ENCODE assay signal across 18 cellular contexts in the genomic region with DNA sequence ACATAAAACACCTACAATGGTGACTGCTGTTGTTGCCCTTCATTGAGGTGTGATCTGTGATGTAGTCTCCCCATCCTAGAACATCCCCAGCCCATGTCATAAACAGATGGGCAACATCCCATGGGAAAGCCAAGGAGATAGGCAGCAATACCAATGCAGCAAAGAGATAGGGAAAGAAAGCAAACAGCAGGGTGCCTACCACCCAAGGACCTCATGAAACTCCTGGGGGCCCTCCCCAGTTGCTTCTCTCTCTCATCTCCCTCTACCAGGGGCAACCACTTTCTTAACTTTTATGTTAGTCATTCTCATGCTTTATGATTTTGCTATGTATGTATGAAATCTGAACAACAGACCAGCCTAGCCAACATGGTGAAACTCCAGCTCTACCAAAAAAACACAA. TPM values are rescaled to one million over a fixed set of nuclear protein-coding genes. Genes with fewer than 3 reads are reported as not detected.
A peak's percentile ranks its signal among the peaks of the same experiment; 100 is the strongest.
DNase-seq lines count a peak whose midpoint lies in the region; ATAC-seq lines count a peak whose summit lies in the region.
"Had no signal": no experiment of that assay in that cellular context is flagged by ENCODE, and none has a peak within 500 bp of the region (broad histone marks: within the 10 kb centered on the region; RNA-seq: fewer than 3 reads in every experiment).

No MANE protein-coding gene starts in this region.

- H3K27ac Mint-ChIP-seq in activated CD4-positive, alpha-beta T cell treated with anti-CD3 and anti-CD28 coated beads, Interleukin-2, amount 10 ng/mL, durations not matched to agents 24 days and 14 days = peak overlapping the region; percentile 60
- peak overlapping the region; percentile 69 for H3K27ac Mint-ChIP-seq in T-helper 17 cell
- peak overlapping the region; percentile 61 to 96 (median 94) for H3K27ac Mint-ChIP-seq in immature natural killer cell
- H3K27ac Mint-ChIP-seq: GM23338 had no signal

- peaks cover 21% of the 10 kb centered on the region for H3K36me3 Mint-ChIP-seq in activated CD4-positive, alpha-beta T cell treated with anti-CD3 and anti-CD28 coated beads, Interleukin-2, amount 10 ng/mL, durations not matched to agents 24 days and 14 days (ENCODE audit: low read depth)
- H3K36me3 Mint-ChIP-seq in T-helper 17 cell (ENCODE audit: low read depth) = peaks cover 2% of the 10 kb centered on the region
- H3K36me3 Mint-ChIP-seq in immature natural killer cell = peaks cover 0 to 9% (median 8%) of the 10 kb centered on the region in 3 donors

- no peak for DNase-seq in activated CD4-positive, alpha-beta T cell treated with anti-CD3 and anti-CD28 coated beads, Interleukin-2, amount 10 ng/mL, durations not matched to agents 24 days and 14 days
- no peak for DNase-seq in activated CD4-positive, alpha-beta T cell treated with anti-CD3 and anti-CD28 coated beads, Interleukin-2, amount 50 U/mL, for 48 hours
- no peak for DNase-seq in T-helper 17 cell
- DNase-seq in immature natural killer cell = no peak
- no peak for DNase-seq in NCI-H1417 treated with DMSO at 0.1 percent for 48 hours (lab: John Stamatoyannopoulos, UW)
- DNase-seq in NCI-H1092 treated with DMSO at 0.1 percent for 48 hours (lab: John Stamatoyannopoulos, UW) = no peak
- DNase-seq in medulla oblongata (ENCODE audit: extremely low spot score) = no peak
- DNase-seq: C1 segment of cervical spinal cord, Caco-2, DMS153, KG1, NCI-H1694, NCI-H345, NCI-H526 treated with DMSO at 0.1 percent for 48 hours, SHP77 had no signal

- no peaks in the 10 kb centered on the region for H4K20me1 ChIP-seq in BLaER1 treated with 17β-estradiol and CSF1 and Interleukin-3, amounts not matched to agents 10 nM and 100 nM

- ATAC-seq in T-helper 17 cell = no peak
- ATAC-seq: GM23338 had no signal

- intact Hi-C loops in activated CD4-positive, alpha-beta T cell treated with anti-CD3 and anti-CD28 coated beads, Interleukin-2, amount 10 ng/mL, durations not matched to agents 24 days and 14 days (cut with micrococcal nuclease) = no loop called here

- peak overlapping the region; percentile 9 for H3K4me3 Mint-ChIP-seq in activated CD4-positive, alpha-beta T cell treated with anti-CD3 and anti-CD28 coated beads, Interleukin-2, amount 10 ng/mL, durations not matched to agents 24 days and 14 days
- H3K4me3 Mint-ChIP-seq in T-helper 17 cell (peak overlapping the region; percentile 28), immature natural killer cell (peak overlapping the region in 4 of 5 donors; percentile 17 to 72 (median 50))
- H3K4me3 Mint-ChIP-seq: GM23338 had no signal

- no peaks in the 10 kb centered on the region for H3K27me3 ChIP-seq in BLaER1 treated with 17β-estradiol and CSF1 and Interleukin-3, amounts not matched to agents 10 nM and 100 nM

- H3K36me3 ChIP-seq in BLaER1 treated with 17β-estradiol and CSF1 and Interleukin-3, amounts not matched to agents 10 nM and 100 nM = peaks cover 0 to 31% (median 13%) of the 10 kb centered on the region in 11 experiments; a peak in 13 of 22 replicates

- peak overlapping the region in 4 of 10 experiments; percentile 48 to 59 (median 52); a peak in 1 of 20 replicates for H3K4me3 ChIP-seq in BLaER1 treated with 17β-estradiol and CSF1 and Interleukin-3, amounts not matched to agents 10 nM and 100 nM
- H3K4me3 ChIP-seq: GM23338 had no signal

- no peaks in the 10 kb centered on the region for H3K9me3 Mint-ChIP-seq in activated CD4-positive, alpha-beta T cell treated with anti-CD3 and anti-CD28 coated beads, Interleukin-2, amount 10 ng/mL, durations not matched to agents 24 days and 14 days
- H3K9me3 Mint-ChIP-seq in immature natural killer cell = no peaks in the 10 kb centered on the region
- H3K9me3 Mint-ChIP-seq: GM23338 had no signal

- H3K4me2 ChIP-seq in BLaER1 treated with 17β-estradiol and CSF1 and Interleukin-3, amounts not matched to agents 10 nM and 100 nM = peak overlapping the region; percentile 84 to 98 (median 91); a peak in 21 of 22 replicates
- H3K4me2 ChIP-seq: GM23338 had no signal

- H3K4me1 Mint-ChIP-seq in activated CD4-positive, alpha-beta T cell treated with anti-CD3 and anti-CD28 coated beads, Interleukin-2, amount 10 ng/mL, durations not matched to agents 24 days and 14 days = peaks cover 49% of the 10 kb centered on the region
- H3K4me1 Mint-ChIP-seq in T-helper 17 cell (peaks cover 38% of the 10 kb centered on the region), immature natural killer cell (peaks cover 65 to 88% of the 10 kb centered on the region in 2 donors)

- peaks cover 54 to 90% (median 84%) of the 10 kb centered on the region in 10 experiments for H3K4me1 ChIP-seq in BLaER1 treated with 17β-estradiol and CSF1 and Interleukin-3, amounts not matched to agents 10 nM and 100 nM

- no peaks in the 10 kb centered on the region for H3K27me3 Mint-ChIP-seq in activated CD4-positive, alpha-beta T cell treated with anti-CD3 and anti-CD28 coated beads, Interleukin-2, amount 10 ng/mL, durations not matched to agents 24 days and 14 days
- no peaks in the 10 kb centered on the region for H3K27me3 Mint-ChIP-seq in T-helper 17 cell
- peaks cover 0 to under 1% (median 0%) of the 10 kb centered on the region in 3 donors for H3K27me3 Mint-ChIP-seq in immature natural killer cell (ENCODE audit: low read depth in 3 of 3)

- peak overlapping the region in 8 of 11 experiments; percentile 0 to 84 (median 74); a peak in 7 of 22 replicates for H3K9ac ChIP-seq in BLaER1 treated with 17β-estradiol and CSF1 and Interleukin-3, amounts not matched to agents 10 nM and 100 nM

- peaks cover 0 to 7% (median 0%) of the 10 kb centered on the region in 11 experiments; a peak in 6 of 22 replicates for H3K9me3 ChIP-seq in BLaER1 treated with 17β-estradiol and CSF1 and Interleukin-3, amounts not matched to agents 10 nM and 100 nM (replicated peaks in 1 of 11)
- H3K9me3 ChIP-seq in T-helper 17 cell (ENCODE audit: control insufficient read depth, low read length, poor library complexity, severe bottlenecking) = no peaks in the 10 kb centered on the region
- H3K9me3 ChIP-seq: Caco-2 had no signal

- peak overlapping the region in 9 of 11 experiments; percentile 79 to 97 (median 88); a peak in 17 of 22 replicates for H3K27ac ChIP-seq in BLaER1 treated with 17β-estradiol and CSF1 and Interleukin-3, amounts not matched to agents 10 nM and 100 nM

RNA-seq across cellular contexts. Expression of a gene that starts 8.1 kb away (rescaled TPM):
- total RNA-seq in activated CD4-positive, alpha-beta T cell treated with anti-CD3 and anti-CD28 coated beads, Interleukin-2, amount 10 ng/mL, durations not matched to agents 24 days and 14 days = 51.4 and 53.9 TPM in 2 replicates
- 1 to 10 TPM; 6.6 to 9.9 TPM for total RNA-seq in T-helper 17 cell
- 10 to 100 TPM; 17.2 to 39.1 (median 33.0) TPM for polyA plus RNA-seq in immature natural killer cell
- total RNA-seq: A172 had no signal

RNA-seq across cellular contexts. Expression of a gene that starts 11.7 kb away (rescaled TPM):
- total RNA-seq in activated CD4-positive, alpha-beta T cell treated with anti-CD3 and anti-CD28 coated beads, Interleukin-2, amount 10 ng/mL, durations not matched to agents 24 days and 14 days = 197 and 203 TPM in 2 replicates
- 100 to 1,000 TPM; 189 to 224 TPM for total RNA-seq in T-helper 17 cell
- 100 to 1,000 TPM in 1 of 3 donors, 10 to 100 TPM in 2; 42.3 to 105 (median 46.6) TPM for polyA plus RNA-seq in immature natural killer cell

RNA-seq across cellular contexts. Expression of a gene that starts 18.6 kb away (rescaled TPM):
- 59.0 and 62.2 TPM in 2 replicates for total RNA-seq in activated CD4-positive, alpha-beta T cell treated with anti-CD3 and anti-CD28 coated beads, Interleukin-2, amount 10 ng/mL, durations not matched to agents 24 days and 14 days
- total RNA-seq in T-helper 17 cell = 1 to 10 TPM; 1.4 to 3.0 TPM
- 1 to 10 TPM in 2 of 3 donors, not detected in 1; 1.6 to 2.0 TPM for polyA plus RNA-seq in immature natural killer cell

RNA-seq across cellular contexts. Expression of a gene that starts 51.0 kb away (rescaled TPM):
- 105 and 110 TPM in 2 replicates for total RNA-seq in activated CD4-positive, alpha-beta T cell treated with anti-CD3 and anti-CD28 coated beads, Interleukin-2, amount 10 ng/mL, durations not matched to agents 24 days and 14 days
- total RNA-seq in T-helper 17 cell = 10 to 100 TPM; 60.0 to 61.5 TPM
- 100 to 1,000 TPM in 2 of 3 donors, 10 to 100 TPM in 1; 92.2 to 142 (median 134) TPM for polyA plus RNA-seq in immature natural killer cell

RNA-seq across cellular contexts. Expression of a gene that starts 51.2 kb away (rescaled TPM):
- total RNA-seq in activated CD4-positive, alpha-beta T cell treated with anti-CD3 and anti-CD28 coated beads, Interleukin-2, amount 10 ng/mL, durations not matched to agents 24 days and 14 days = 31.6 and 33.1 TPM in 2 replicates
- 10 to 100 TPM; 36.4 to 44.8 TPM for total RNA-seq in T-helper 17 cell
- 10 to 100 TPM; 24.6 to 57.7 (median 31.3) TPM for polyA plus RNA-seq in immature natural killer cell

Comparison
In these comparisons a context has a peak if more than half of its experiments do, and no peak if none do; other contexts are left out.
1. RNA of a gene that starts 18.6 kb away (total RNA-seq): 59.0 to 62.2 TPM in activated CD4-positive, alpha-beta T cell treated with anti-CD3 and anti-CD28 coated beads, Interleukin-2, amount 10 ng/mL, durations not matched to agents 24 days and 14 days; 1.4 to 3.0 TPM in T-helper 17 cell; every median in the first group is over 10 times any median in the second.
2. Peak in every context shown above with its lines, with median percentiles within 50 percentile points of each other: H3K27ac Mint-ChIP-seq and H3K4me3 Mint-ChIP-seq.